Comparison of ENCODE assay signal across 8 cellular contexts in the genomic region with DNA sequence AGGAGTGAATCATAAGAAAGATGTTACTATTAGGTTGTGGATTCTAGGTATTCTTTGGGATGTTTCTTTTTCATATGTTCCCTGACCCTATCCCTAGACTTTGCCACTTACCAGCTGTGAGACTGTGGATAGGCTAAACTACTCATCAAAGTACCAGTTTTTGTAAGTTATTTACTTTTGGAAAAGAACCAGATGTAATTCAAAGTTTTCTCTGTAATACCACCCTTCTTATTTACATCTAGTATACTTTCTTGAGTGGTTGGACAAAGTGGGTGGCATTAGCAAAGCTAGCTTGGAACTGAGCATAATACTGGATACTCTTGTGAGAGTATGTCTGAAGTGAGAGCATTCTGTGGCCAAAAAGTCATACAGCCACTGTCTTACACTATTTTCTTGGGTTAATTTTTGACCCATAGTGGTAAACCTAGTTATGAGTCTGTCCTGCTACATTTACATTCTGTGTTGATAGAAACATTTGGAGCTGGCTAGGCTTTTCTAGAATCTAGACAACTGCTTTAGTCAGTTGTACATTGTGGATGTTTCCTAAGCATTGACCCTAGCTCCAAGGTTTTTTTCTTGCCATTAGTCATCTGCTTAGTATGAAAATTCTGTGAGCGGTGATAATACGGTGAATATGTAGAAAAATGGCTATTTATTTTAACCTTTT. TPM values are rescaled to one million over a fixed set of nuclear protein-coding genes. Genes with fewer than 3 reads are reported as not detected.
DNase-seq lines count a peak whose midpoint lies in the region; ATAC-seq and TF ChIP-seq lines count a peak whose summit lies in the region.

No MANE protein-coding gene starts in this region.

- 66% methylated on average over 2 of the region's 2 CpGs for WGBS in hepatocyte (ENCODE audit: low lambda C conversion rate, missing lambda C conversion rate)

- H3K9me3 ChIP-seq in hepatocyte (ENCODE audit: low read depth) (no peaks in the 10 kb centered on the region), Peyer's patch (no peaks in the 10 kb centered on the region)

- TF ChIP-seq CTCF in hepatocyte (IDR thresholded peaks at IDR 0.05; ENCODE audit: poor library complexity): no peak
- TF ChIP-seq CTCF in Peyer's patch (IDR thresholded peaks at IDR 0.05): no peak

- H3K4me2 ChIP-seq in hepatocyte: peak overlapping the region; percentile 57

- DNase-seq in EH (ENCODE audit: low read depth): peak; percentile 28
- DNase-seq in hepatocyte (ENCODE audit: low spot score): no peak
- no peak for DNase-seq in NK-92 treated with Interleukin-12 subunit alpha and Interleukin-12 subunit beta, amount 100 ng/mL, for 24 hours (lab: John Stamatoyannopoulos, UW)
- no peak for DNase-seq in Peyer's patch
- no peak for DNase-seq in NCI-H774 (lab: John Stamatoyannopoulos, UW)
- no peak for DNase-seq in A172 (ENCODE audit: low spot score)

- H3K27me3 ChIP-seq in hepatocyte (no peaks in the 10 kb centered on the region), Peyer's patch (no peaks in the 10 kb centered on the region)

- H3K36me3 ChIP-seq in hepatocyte (replicated peaks; ENCODE audit: insufficient read depth, low read depth) (no peaks in the 10 kb centered on the region), Peyer's patch (no peaks in the 10 kb centered on the region)

- H2AFZ ChIP-seq in hepatocyte: no peak overlapping the region

- peaks cover 15% of the 10 kb centered on the region for H4K20me1 ChIP-seq in hepatocyte (ENCODE audit: insufficient read depth, poor library complexity, severe bottlenecking)

- peaks cover 85% of the 10 kb centered on the region for H3K79me2 ChIP-seq in hepatocyte

- ATAC-seq in GM21528 (IDR thresholded peaks at IDR 0.05; ENCODE audit: low FRiP score, unreplicated experiment) (peak; percentile 76), HG03575 (IDR thresholded peaks at IDR 0.05; ENCODE audit: extremely low read depth, insufficient number of reproducible peaks, low FRiP score, unreplicated experiment) (peak; percentile 60)

- H3K4me3 ChIP-seq in hepatocyte (no peak overlapping the region), Peyer's patch (no peak overlapping the region)

- H3K27ac ChIP-seq in hepatocyte: peak overlapping the region; percentile 71
- H3K27ac ChIP-seq in Peyer's patch: no peak overlapping the region

- no peaks in the 10 kb centered on the region for H3K9me2 ChIP-seq in hepatocyte (replicated peaks; ENCODE audit: insufficient read depth)

- TF ChIP-seq POLR2A in Peyer's patch (IDR thresholded peaks at IDR 0.05): no peak

- H3K4me1 ChIP-seq in hepatocyte (ENCODE audit: insufficient read depth): no peaks in the 10 kb centered on the region
- peaks cover 0 to 16% (median 4%) of the 10 kb centered on the region in 4 donors for H3K4me1 ChIP-seq in Peyer's patch

RNA-seq across cellular contexts. Expression of gene KDM6A, which starts 41.7 kb away (rescaled TPM):
- 46.2 and 55.7 TPM in 2 replicates for total RNA-seq in hepatocyte
- polyA plus RNA-seq in hepatocyte: 13.7 and 20.8 TPM in 2 replicates
- 10 to 100 TPM; 40.4 to 83.2 (median 73.7) TPM for total RNA-seq in Peyer's patch
- total RNA-seq in A172 (2014; rRNA removed; shearing (Covaris generic)): 10.4 and 10.9 TPM in 2 replicates
